In genomic region chr17:48308591-48308990, GRCh38 we compare ENCODE assay signal across 21 cellular contexts.
A peak's percentile ranks its signal among the peaks of the same experiment; 100 is the strongest.
DNase-seq lines count a peak whose midpoint lies in the region; ATAC-seq, FAIRE-seq and TF ChIP-seq lines count a peak whose summit lies in the region.
"Had no signal": no experiment of that assay in that cellular context is flagged by ENCODE, and none has a peak within 500 bp of the region (broad histone marks: within the 10 kb centered on the region; RNA-seq: fewer than 3 reads in every experiment).

No MANE protein-coding gene starts in this region.

- no peaks in the 10 kb centered on the region for H3K9me3 ChIP-seq in ovary
- H3K9me3 ChIP-seq: BLaER1 treated with 17β-estradiol and CSF1 and Interleukin-3, amounts not matched to agents 10 nM and 100 nM; MG63; SJSA1 had no signal

- peak; percentile 55 for ATAC-seq in left colon
- ATAC-seq in HG03045 (IDR thresholded peaks at IDR 0.05; ENCODE audit: unreplicated experiment), result no peak
- ATAC-seq in GM21423 (IDR thresholded peaks at IDR 0.05; ENCODE audit: unreplicated experiment), result no peak
- ATAC-seq: Right ventricle myocardium inferior had no signal

- H3K27ac ChIP-seq in KMS-11 (no peak overlapping the region), ovary (no peak overlapping the region)
- H3K27ac ChIP-seq: BLaER1 treated with 17β-estradiol and CSF1 and Interleukin-3, amounts not matched to agents 10 nM and 100 nM; PC-9; SJSA1 had no signal

- no peak for DNase-seq in GM18507 (ENCODE audit: extremely low spot score, insufficient read length, low read depth)
- DNase-seq in amniotic epithelial cell (ENCODE audit: low read depth), result peak; percentile 30
- no peak for DNase-seq in left colon
- DNase-seq in SHP77 (lab: John Stamatoyannopoulos, UW), result no peak
- no peak for DNase-seq in ovary
- DNase-seq: CD4-positive, alpha-beta T cell; GOT3; HCEC 1CT; MG63; NCI-H2029; NCI-H446 treated with DMSO at 0.1 percent for 48 hours; PC-9 had no signal

- intact Hi-C loops in left colon (cut with DNase I, micrococcal nuclease) (no loop called here), ovary (cut with DNase I) (no loop called here)

- no peak overlapping the region for H2AFZ ChIP-seq in KMS-11 (ENCODE audit: low read depth)
- H2AFZ ChIP-seq: PC-9 had no signal

- H3K9ac ChIP-seq in KMS-11, result no peak overlapping the region
- H3K9ac ChIP-seq: BLaER1 treated with 17β-estradiol and CSF1 and Interleukin-3, amounts not matched to agents 10 nM and 100 nM had no signal

- peak; percentile 31 for FAIRE-seq in GM18507 (lab: Jason Lieb, UNC)
- FAIRE-seq: A204.1, D721Med, HTR-8/SVneo had no signal

- H3K4me1 ChIP-seq in KMS-11 (ENCODE audit: low read depth, poor library complexity, severe bottlenecking) (peaks cover 14% of the 10 kb centered on the region), ovary (ENCODE audit: insufficient read depth) (no peaks in the 10 kb centered on the region)
- H3K4me1 ChIP-seq: SJSA1 had no signal

- peak overlapping the region; percentile 7; the same call in 1 of the 2 replicates for H3K4me2 ChIP-seq in KMS-11
- H3K4me2 ChIP-seq: BLaER1 treated with 17β-estradiol and CSF1 and Interleukin-3, amounts not matched to agents 10 nM and 100 nM; PC-9 had no signal

- no peak for TF ChIP-seq EP300 in ovary (IDR thresholded peaks at IDR 0.05)

- H4K20me1 ChIP-seq in KMS-11 (ENCODE audit: insufficient read depth), result no peaks in the 10 kb centered on the region
- H4K20me1 ChIP-seq: BLaER1 treated with 17β-estradiol and CSF1 and Interleukin-3, amounts not matched to agents 10 nM and 100 nM had no signal

- no peaks in the 10 kb centered on the region for H3K36me3 ChIP-seq in KMS-11 (ENCODE audit: insufficient read depth)
- H3K36me3 ChIP-seq in ovary, result no peaks in the 10 kb centered on the region
- H3K36me3 ChIP-seq: BLaER1 treated with 17β-estradiol and CSF1 and Interleukin-3, amounts not matched to agents 10 nM and 100 nM; MG63; SJSA1 had no signal

- WGBS in ovary, 3 donors, result 6 to 15% (median 9%) methylated on average over 1 of the region's 1 CpG

- no peak overlapping the region for H3K4me3 ChIP-seq in KMS-11 (IDR thresholded peaks at IDR 0.05; ENCODE audit: insufficient read depth, low read depth, low read length)
- no peak overlapping the region for H3K4me3 ChIP-seq in ovary
- H3K4me3 ChIP-seq: BLaER1 treated with 17β-estradiol and CSF1 and Interleukin-3, amounts not matched to agents 10 nM and 100 nM; MG63; PC-9; SJSA1 had no signal

- no peaks in the 10 kb centered on the region for H3K27me3 ChIP-seq in KMS-11 (ENCODE audit: insufficient read depth, low read depth)
- no peaks in the 10 kb centered on the region for H3K27me3 ChIP-seq in ovary
- H3K27me3 ChIP-seq: MG63 had no signal

- no peaks in the 10 kb centered on the region for H3K79me2 ChIP-seq in KMS-11 (ENCODE audit: insufficient read depth, low read depth)

- TF ChIP-seq POLR2A in ovary (IDR thresholded peaks at IDR 0.05), result no peak

- TF ChIP-seq CTCF in KMS-11 (conservative IDR thresholded peaks at IDR 0.05; ENCODE audit: low read depth, low read length), result no peak
- TF ChIP-seq CTCF in ovary (IDR thresholded peaks at IDR 0.05), result no peak
